ENCODE assay signal across 8 cellular contexts in genomic region chr10:103193107-103193819, GRCh38. TPM values are rescaled to one million over a fixed set of nuclear protein-coding genes. Genes with fewer than 3 reads are reported as not detected.
DNase-seq lines count a peak whose midpoint lies in the region; ATAC-seq lines count a peak whose summit lies in the region.

NT5C2 (minus strand) TSS chr10:103193272; CDS start chr10:103174958, 18,314 bp downstream.

- H3K27me3 ChIP-seq in endocrine pancreas (ENCODE audit: control insufficient read depth, insufficient read depth, low read length) (no peaks in the 10 kb centered on the region), mesendoderm (ENCODE audit: insufficient read depth, low read length, poor library complexity) (no peaks in the 10 kb centered on the region)

- H4K5ac ChIP-seq in mesendoderm (ENCODE audit: low read length) = no peak within 1 kb of the TSS

- H3K36me3 ChIP-seq in endocrine pancreas (ENCODE audit: control insufficient read depth, insufficient read depth, low read length) (no peaks in the 10 kb centered on the region), mesendoderm (ENCODE audit: control insufficient read depth, insufficient read depth, low read length) (no peaks in the 10 kb centered on the region)

- peak within 1 kb of the TSS; percentile 81 for H3K4me3 ChIP-seq in endocrine pancreas (ENCODE audit: control insufficient read depth, insufficient read depth, low read length)
- H3K4me3 ChIP-seq in mesendoderm (ENCODE audit: low read length) = peak within 1 kb of the TSS; percentile 80

- H3K79me1 ChIP-seq in mesendoderm (ENCODE audit: low read length) = no peaks in the 10 kb centered on the region

- peak within 1 kb of the TSS; percentile 8 for H2AK5ac ChIP-seq in mesendoderm (ENCODE audit: low read length)

- H2BK120ac ChIP-seq in mesendoderm (ENCODE audit: low read depth, low read length) = peak within 1 kb of the TSS; percentile 39

- DNase-seq in AML-193 (lab: John Stamatoyannopoulos, UW) (peak; percentile 48 to 70), NOMO-1 treated with DMSO at 0.1 percent for 48 hours (lab: John Stamatoyannopoulos, UW; ENCODE audit: unreplicated experiment) (peak; percentile 74), mesendoderm (peak; percentile 86)
- peak; percentile 60 to 77 (median 61) for DNase-seq in activated CD8-positive, alpha-beta memory T cell treated with anti-CD3 and anti-CD28 coated beads for 48 hours (ENCODE audit: low read depth in 2 of 3, low spot score in 2 of 3)
- peak; percentile 80 for DNase-seq in stimulated activated CD8-positive, alpha-beta memory T cell treated with anti-CD3 and anti-CD28 coated beads, Interleukin-12 subunit alpha, Interleukin-12 subunit beta, amount 100 ng/mL, for 4 hours (ENCODE audit: low read depth)

- no CpG with 5 or more reads among the region's 62 CpGs for WGBS in mesendoderm (ENCODE audit: extremely low coverage, insufficient coverage, low lambda C conversion rate)

- no peak within 1 kb of the TSS for H4K8ac ChIP-seq in mesendoderm (ENCODE audit: low read depth, low read length)

- peaks cover 33% of the 10 kb centered on the region for H3K79me2 ChIP-seq in mesendoderm (ENCODE audit: control insufficient read depth, insufficient read depth, low read length)

- no peak within 1 kb of the TSS for H2BK15ac ChIP-seq in mesendoderm (replicated peaks; ENCODE audit: low read depth)

- ATAC-seq in GM19025 (IDR thresholded peaks at IDR 0.05; ENCODE audit: low read depth, unreplicated experiment) (peak; percentile 75), HG03280 (IDR thresholded peaks at IDR 0.05; ENCODE audit: unreplicated experiment) (peak; percentile 76)

- peak within 1 kb of the TSS; percentile 72 for H3K4ac ChIP-seq in mesendoderm (ENCODE audit: low read depth, low read length)

- H3K4me2 ChIP-seq in mesendoderm (ENCODE audit: low read length) = peak within 1 kb of the TSS; percentile 89

- no peaks in the 10 kb centered on the region for H3K9me3 ChIP-seq in endocrine pancreas (ENCODE audit: control insufficient read depth, low read length)

- no peak within 1 kb of the TSS for H3K23ac ChIP-seq in mesendoderm (ENCODE audit: low read length)

- H3K18ac ChIP-seq in mesendoderm (ENCODE audit: low read length) = peak within 1 kb of the TSS; percentile 72

- peak within 1 kb of the TSS; percentile 95 for H3K56ac ChIP-seq in mesendoderm (ENCODE audit: low read length)

- peak within 1 kb of the TSS; percentile 92 for H3K27ac ChIP-seq in mesendoderm (ENCODE audit: low read depth, low read length)

- H3K9ac ChIP-seq in endocrine pancreas (ENCODE audit: control insufficient read depth, insufficient read depth, low read length) (peak within 1 kb of the TSS; percentile 91), mesendoderm (ENCODE audit: low read length) (peak within 1 kb of the TSS; percentile 89)

- peak within 1 kb of the TSS; percentile 39 for H2BK5ac ChIP-seq in mesendoderm (ENCODE audit: low read length)

- H3K4me1 ChIP-seq in endocrine pancreas (ENCODE audit: control insufficient read depth, insufficient read depth, low read length) (peaks cover 17% of the 10 kb centered on the region), mesendoderm (ENCODE audit: control insufficient read depth, low read depth, low read length) (peaks cover 7% of the 10 kb centered on the region)

RNA-seq across cellular contexts. Expression of gene NT5C2, which starts in this region (rescaled TPM):
- polyA plus RNA-seq in mesendoderm (2013, experiment 1 of 2) = 59.8 TPM
- 62.1 TPM for polyA plus RNA-seq in mesendoderm (2013, experiment 2 of 2)

Comparison
In these comparisons a context has a peak if more than half of its experiments do, and no peak if none do; other contexts are left out.
1. Peak in every context shown above with its lines: DNase-seq, ATAC-seq, H3K4me3 ChIP-seq and H3K27ac ChIP-seq.